ENCODE assay signal across 8 cellular contexts in the genomic region with DNA sequence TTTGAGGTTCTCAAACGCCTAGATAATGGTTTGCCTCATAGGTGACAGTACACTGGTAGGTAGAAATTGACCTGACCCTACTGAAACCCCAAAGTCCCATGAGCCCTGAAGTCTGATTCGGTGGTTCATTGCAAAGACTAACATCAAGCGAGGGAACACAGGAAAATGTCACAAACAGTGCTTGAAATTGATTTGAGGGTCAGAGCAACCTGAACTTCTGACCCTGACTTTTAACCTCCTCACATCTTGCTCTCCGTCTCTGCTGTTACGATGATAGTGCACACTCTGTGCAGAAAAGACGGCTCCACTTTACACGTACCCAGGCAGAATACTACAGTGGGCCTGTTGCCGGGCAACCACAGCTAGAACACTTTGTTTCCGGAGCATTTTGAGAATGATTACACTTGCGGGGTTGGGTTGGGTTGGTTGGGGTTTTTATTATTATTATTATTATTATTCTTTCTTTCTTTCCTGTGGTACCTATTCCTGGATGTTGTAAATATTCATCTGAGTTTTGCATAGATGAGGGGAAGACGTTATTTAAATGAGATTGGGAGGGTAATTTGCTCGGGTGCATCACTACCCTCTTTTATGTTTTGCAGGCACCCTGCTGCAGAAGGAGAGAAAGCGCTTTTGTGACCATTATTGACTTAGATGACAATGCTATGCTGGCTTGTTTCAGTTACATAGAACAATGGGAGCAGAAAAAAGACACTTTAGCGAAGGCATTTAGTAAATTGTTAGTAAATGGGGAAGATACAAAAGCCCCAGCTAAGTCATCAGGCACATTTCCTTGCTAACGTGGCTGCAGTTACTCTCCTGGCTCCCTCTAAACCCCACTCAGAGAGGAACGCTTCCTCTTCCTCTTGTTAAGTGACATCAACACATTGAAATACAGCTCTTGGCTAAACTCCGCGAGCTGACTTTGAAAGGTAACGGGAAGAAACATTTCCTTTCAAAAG.
DNase-seq lines count a peak whose midpoint lies in the region; ATAC-seq and TF ChIP-seq lines count a peak whose summit lies in the region.

No MANE protein-coding gene starts in this region.

- H2AFZ ChIP-seq in mesenchymal stem cell (ENCODE audit: low read depth, low read length) = no peak overlapping the region

- H3K18ac ChIP-seq in mesenchymal stem cell (ENCODE audit: low read depth in 1 of 2, low read length in 2 of 2) = no peak overlapping the region

- TF ChIP-seq CTCF in NB4 (IDR thresholded peaks at IDR 0.05; ENCODE audit: low read depth, low read length) = no peak

- no peak overlapping the region for H3K4ac ChIP-seq in mesenchymal stem cell (ENCODE audit: low read depth in 1 of 2, low read length in 2 of 2)

- H2BK5ac ChIP-seq in mesenchymal stem cell (ENCODE audit: low read depth, low read length, poor library complexity, severe bottlenecking) = no peak overlapping the region

- H3K4me2 ChIP-seq in mesenchymal stem cell (ENCODE audit: low read length, poor library complexity, severe bottlenecking) = no peak overlapping the region

- H3K4me3 ChIP-seq in NB4 (ENCODE audit: low read depth, low read length) = no peak overlapping the region
- peak overlapping the region in 1 of 2 experiments; percentile 52 for H3K4me3 ChIP-seq in mesenchymal stem cell (ENCODE audit: insufficient read depth in 1 of 2, low read depth in 1 of 2, low read length in 2 of 2)

- peak overlapping the region; percentile 46 for H3K9ac ChIP-seq in mesenchymal stem cell (ENCODE audit: low read length)

- H3K79me1 ChIP-seq in mesenchymal stem cell (replicated peaks; ENCODE audit: low read length, poor library complexity, severe bottlenecking) = no peaks in the 10 kb centered on the region

- WGBS in mesenchymal stem cell = 41% methylated on average over 16 of the region's 19 CpGs

- H2BK12ac ChIP-seq in mesenchymal stem cell (ENCODE audit: low read length in 2 of 2) = no peak overlapping the region

- no peak overlapping the region for H2AK5ac ChIP-seq in mesenchymal stem cell (ENCODE audit: low read length, severe bottlenecking)

- no peak overlapping the region for H4K8ac ChIP-seq in mesenchymal stem cell (ENCODE audit: low read length)

- H3K36me3 ChIP-seq in mesenchymal stem cell (ENCODE audit: control insufficient read depth in 1 of 2, insufficient read depth in 2 of 2, low read depth in 1 of 2, low read length in 2 of 2) = no peaks in the 10 kb centered on the region

- no peaks in the 10 kb centered on the region for H3K27me3 ChIP-seq in mesenchymal stem cell (ENCODE audit: control insufficient read depth in 1 of 2, insufficient read depth in 1 of 2, low read length in 2 of 2)

- no peak overlapping the region for H4K91ac ChIP-seq in mesenchymal stem cell (ENCODE audit: low read length)

- no peaks in the 10 kb centered on the region for H3K9me3 ChIP-seq in mesenchymal stem cell (ENCODE audit: control insufficient read depth, low read length)

- no peak overlapping the region for H3K14ac ChIP-seq in mesenchymal stem cell (ENCODE audit: low read length in 2 of 2)

- H3K4me1 ChIP-seq in mesenchymal stem cell (ENCODE audit: control insufficient read depth, insufficient read depth, low read depth, low read length) = no peaks in the 10 kb centered on the region

- DNase-seq in COR-L47 (lab: John Stamatoyannopoulos, UW) (peak; percentile 46), NB4 (ENCODE audit: low read depth) (peak; percentile 1), mesenchymal stem cell (peak; percentile 7), SHP77 treated with DMSO at 0.1 percent for 48 hours (lab: John Stamatoyannopoulos, UW) (no peak), D341Med (ENCODE audit: low spot score) (no peak)
- DNase-seq in activated CD4-positive, alpha-beta T cell treated with anti-CD3 and anti-CD28 coated beads for 1 hour = no peak

- no peak overlapping the region for H2BK120ac ChIP-seq in mesenchymal stem cell (ENCODE audit: low read depth, low read length)

- ATAC-seq in GM18502 (IDR thresholded peaks at IDR 0.05; ENCODE audit: poor library complexity, unreplicated experiment) = no peak

- TF ChIP-seq POLR2A in NB4 (IDR thresholded peaks at IDR 0.05; ENCODE audit: extremely low read depth, insufficient read length) = no peak

- H2BK15ac ChIP-seq in mesenchymal stem cell (ENCODE audit: low read depth, poor library complexity, severe bottlenecking) = no peak overlapping the region

- H3K23ac ChIP-seq in mesenchymal stem cell (ENCODE audit: low read length in 2 of 2) = no peak overlapping the region

- peak overlapping the region; percentile 23 for H3K27ac ChIP-seq in cingulate gyrus (ENCODE audit: low read depth, low read length)
- no peak overlapping the region for H3K27ac ChIP-seq in mesenchymal stem cell (ENCODE audit: low read length, poor library complexity, severe bottlenecking)

Comparison
In these comparisons a context has a peak if more than half of its experiments do, and no peak if none do; other contexts are left out.
1. DNase-seq: peak in COR-L47 (single experiment), NB4 (single experiment) and mesenchymal stem cell (single experiment); none in SHP77 treated with DMSO at 0.1 percent for 48 hours (single experiment), activated CD4-positive, alpha-beta T cell treated with anti-CD3 and anti-CD28 coated beads for 1 hour (single experiment) and D341Med (single experiment).